ENCODE assay signal across 19 cellular contexts in genomic region chr11:56848105-56848809, GRCh38.
"Had no signal": no experiment of that assay in that cellular context is flagged by ENCODE, and none has a peak within 500 bp of the region (broad histone marks: within the 10 kb centered on the region; RNA-seq: fewer than 3 reads in every experiment).

No MANE protein-coding gene starts in this region.

- FAIRE-seq: frontal cortex had no signal

- H3K27ac ChIP-seq: adrenal gland, ascending aorta, brain microvascular endothelial cell, sigmoid colon, uterus had no signal

- H3K4me3 ChIP-seq: adrenal gland, ascending aorta, sigmoid colon, uterus had no signal

- H3K27me3 ChIP-seq: adrenal gland, ascending aorta, brain microvascular endothelial cell, sigmoid colon, uterus had no signal

- DNase-seq: activated T-cell treated with anti-CD3 and anti-CD28 coated beads, Interleukin-2, amount 50 U/mL, for 1 hour; adrenal gland; brain microvascular endothelial cell; central memory CD4-positive, alpha-beta T cell; effector memory CD4-positive, alpha-beta T cell; head of caudate nucleus; hypothalamus; left cardiac atrium; nephron progenitor cell; posterior cingulate gyrus; sigmoid colon; stimulated activated CD4-positive, alpha-beta T cell treated with anti-CD3 and anti-CD28 coated beads, Interleukin-2, amount 100 ng/mL, for 48 hours; stimulated activated CD8-positive, alpha-beta memory T cell treated with anti-CD3 and anti-CD28 coated beads, Interleukin-4, amount 100 ng/mL, for 48 hours; stimulated activated naive B cell treated with anti-CD40 and anti-IgM and Interleukin-4, amounts not matched to agents 10 μg/mL and 1 μg/mL and 100 μg/mL, for 72 hours; T-helper 9 cell; trophoblast cell; uterus had no signal

- H3K9me3 ChIP-seq: adrenal gland, ascending aorta, sigmoid colon, uterus had no signal

- H3K36me3 ChIP-seq: adrenal gland, ascending aorta, brain microvascular endothelial cell, sigmoid colon, uterus had no signal

- H3K4me1 ChIP-seq: adrenal gland, ascending aorta, uterus had no signal
